14 cellular contexts compared by ENCODE assay signal in genomic region chr22:24989541-24989951, GRCh38. TPM values are rescaled to one million over a fixed set of nuclear protein-coding genes. Genes with fewer than 3 reads are reported as not detected.
DNase-seq lines count a peak whose midpoint lies in the region; ATAC-seq and TF ChIP-seq lines count a peak whose summit lies in the region.
"Had no signal": no experiment of that assay in that cellular context is flagged by ENCODE, and none has a peak within 500 bp of the region (broad histone marks: within the 10 kb centered on the region; RNA-seq: fewer than 3 reads in every experiment).

No MANE protein-coding gene starts in this region.

- H3K27ac Mint-ChIP-seq in WTC11, result peak overlapping the region; percentile 2; the same call in 1 of the 2 replicates
- H3K27ac Mint-ChIP-seq: activated naive CD4-positive, alpha-beta T cell treated with anti-CD3 and anti-CD28 coated beads for 36 hours had no signal

- H3K4ac ChIP-seq in mesenchymal stem cell (ENCODE audit: low read depth in 1 of 2, low read length in 2 of 2), result peak overlapping the region in 1 of 2 experiments; percentile 74

- H3K27me3 Mint-ChIP-seq in WTC11 (ENCODE audit: low read depth), result no peaks in the 10 kb centered on the region

- intact Hi-C loops in esophagus squamous epithelium (cut with DNase I), result no loop called here

- H3K27me3 ChIP-seq in esophagus squamous epithelium (no peaks in the 10 kb centered on the region), mesenchymal stem cell (ENCODE audit: control insufficient read depth in 1 of 2, insufficient read depth in 1 of 2, low read length in 2 of 2) (no peaks in the 10 kb centered on the region), suprapubic skin (no peaks in the 10 kb centered on the region)

- CTCF ChIA-PET in WTC11 (lab: Charles Lee), result interaction anchor here (1.3 to 1.7 kb wide), 3 partner anchors 13 to 59 kb away, joined by 3 to 5 read pairs (median 4); no protein-coding TSS in a partner anchor

- H2BK12ac ChIP-seq in mesenchymal stem cell (ENCODE audit: low read length in 2 of 2), result peak overlapping the region in 1 of 2 experiments; percentile 8

- H2AFZ ChIP-seq in mesenchymal stem cell (ENCODE audit: low read depth, low read length), result no peak overlapping the region

- peak overlapping the region in 1 of 2 experiments; percentile 53 for H3K14ac ChIP-seq in mesenchymal stem cell (ENCODE audit: low read length in 2 of 2)

- POLR2A ChIA-PET in WTC11 (lab: Charles Lee), result no interaction called here

- H3K4me3 ChIP-seq in esophagus squamous epithelium (no peak overlapping the region), mesenchymal stem cell (ENCODE audit: insufficient read depth in 1 of 2, low read depth in 1 of 2, low read length in 2 of 2) (no peak overlapping the region), suprapubic skin (no peak overlapping the region)
- H3K4me3 ChIP-seq: BLaER1 had no signal

- H3K36me3 Mint-ChIP-seq in WTC11, result no peaks in the 10 kb centered on the region

- H3K79me1 ChIP-seq in mesenchymal stem cell (replicated peaks; ENCODE audit: low read length, poor library complexity, severe bottlenecking), result no peaks in the 10 kb centered on the region

- no peaks in the 10 kb centered on the region for H3K9me3 Mint-ChIP-seq in WTC11
- H3K9me3 Mint-ChIP-seq: activated naive CD4-positive, alpha-beta T cell treated with anti-CD3 and anti-CD28 coated beads for 36 hours had no signal

- no peak overlapping the region for H2BK120ac ChIP-seq in mesenchymal stem cell (ENCODE audit: low read depth, low read length)

- H4K91ac ChIP-seq in mesenchymal stem cell (ENCODE audit: low read length), result no peak overlapping the region

- no peak overlapping the region for H3K23ac ChIP-seq in mesenchymal stem cell (ENCODE audit: low read length in 2 of 2)

- H3K4me3 Mint-ChIP-seq in WTC11, result no peak overlapping the region
- H3K4me3 Mint-ChIP-seq: activated naive CD4-positive, alpha-beta T cell treated with anti-CD3 and anti-CD28 coated beads for 36 hours had no signal

- no peak for DNase-seq in WTC11 (ENCODE audit: low spot score)
- DNase-seq in esophagus squamous epithelium (lab: John Stamatoyannopoulos, UW), result no peak
- DNase-seq in mesenchymal stem cell, result no peak
- no peak for DNase-seq in suprapubic skin (ENCODE audit: low spot score in 2 of 2)
- no peak for DNase-seq in GM19240 (ENCODE audit: insufficient read length, low spot score)
- DNase-seq in GM13977 (ENCODE audit: low spot score), result no peak
- DNase-seq: activated CD8-positive, alpha-beta memory T cell treated with anti-CD3 and anti-CD28 coated beads, Interleukin-2, amount 50 U/mL, for 48 hours; activated naive CD4-positive, alpha-beta T cell treated with anti-CD3 and anti-CD28 coated beads for 36 hours; DMS53 had no signal

- no peak for ATAC-seq in WTC11
- ATAC-seq in GM19023 (IDR thresholded peaks at IDR 0.05; ENCODE audit: unreplicated experiment), result no peak
- ATAC-seq in HG03457 (IDR thresholded peaks at IDR 0.05; ENCODE audit: unreplicated experiment), result no peak

- no peak for TF ChIP-seq EP300 in suprapubic skin (IDR thresholded peaks at IDR 0.05)

- in situ Hi-C loops in GM13977 (cut with MboI; ENCODE audit: low pct_unique_long_range_greater_than_20kb, low sequenced_read_pairs, unreplicated experiment), result no loop called here

- no peaks in the 10 kb centered on the region for H3K9me3 ChIP-seq in esophagus squamous epithelium
- H3K9me3 ChIP-seq in mesenchymal stem cell (ENCODE audit: control insufficient read depth, low read length), result no peaks in the 10 kb centered on the region
- no peaks in the 10 kb centered on the region for H3K9me3 ChIP-seq in suprapubic skin
- H3K9me3 ChIP-seq: BLaER1 had no signal

- H3K4me1 Mint-ChIP-seq in WTC11, result peaks cover 29% of the 10 kb centered on the region

- TF ChIP-seq POLR2A in esophagus squamous epithelium (IDR thresholded peaks at IDR 0.05), result no peak
- TF ChIP-seq POLR2A in suprapubic skin (IDR thresholded peaks at IDR 0.05), result no peak

- H3K36me3 ChIP-seq in esophagus squamous epithelium (no peaks in the 10 kb centered on the region), mesenchymal stem cell (ENCODE audit: control insufficient read depth in 1 of 2, insufficient read depth in 2 of 2, low read depth in 1 of 2, low read length in 2 of 2) (peaks cover 0 to 4% of the 10 kb centered on the region in 2 experiments), suprapubic skin (no peaks in the 10 kb centered on the region)
- H3K36me3 ChIP-seq: BLaER1 had no signal

- WGBS in esophagus squamous epithelium, 2 donors, result 38 to 55% methylated on average over 5 of the region's 5 CpGs
- WGBS in mesenchymal stem cell, result 100% methylated on average over 1 of the region's 5 CpGs
- 15% methylated on average over 5 of the region's 5 CpGs for WGBS in suprapubic skin

- no peak overlapping the region for H3K4me2 ChIP-seq in mesenchymal stem cell (ENCODE audit: low read length, poor library complexity, severe bottlenecking)
- H3K4me2 ChIP-seq: BLaER1 had no signal

- peak overlapping the region; percentile 53 for H3K9ac ChIP-seq in mesenchymal stem cell (ENCODE audit: low read length)
- H3K9ac ChIP-seq: BLaER1 had no signal

- no peak overlapping the region for H2BK5ac ChIP-seq in mesenchymal stem cell (ENCODE audit: low read depth, low read length, poor library complexity, severe bottlenecking)

- H2AK5ac ChIP-seq in mesenchymal stem cell (ENCODE audit: low read length, severe bottlenecking), result no peak overlapping the region

- peaks cover 41 to 80% (median 54%) of the 10 kb centered on the region in 3 donors for H3K4me1 ChIP-seq in esophagus squamous epithelium
- peaks cover 7% of the 10 kb centered on the region for H3K4me1 ChIP-seq in mesenchymal stem cell (ENCODE audit: control insufficient read depth, insufficient read depth, low read depth, low read length)
- peaks cover 59% of the 10 kb centered on the region for H3K4me1 ChIP-seq in suprapubic skin

- peak overlapping the region in 1 of 2 experiments; percentile 23 for H3K18ac ChIP-seq in mesenchymal stem cell (ENCODE audit: low read depth in 1 of 2, low read length in 2 of 2)

- peak overlapping the region; percentile 60 for H2BK15ac ChIP-seq in mesenchymal stem cell (ENCODE audit: low read depth, poor library complexity, severe bottlenecking)

- H3K27ac ChIP-seq in esophagus squamous epithelium, result peak overlapping the region; percentile 50 to 96 (median 88)
- no peak overlapping the region for H3K27ac ChIP-seq in mesenchymal stem cell (ENCODE audit: low read length, poor library complexity, severe bottlenecking)
- peak overlapping the region; percentile 83 for H3K27ac ChIP-seq in suprapubic skin
- H3K27ac ChIP-seq: BLaER1 had no signal

- TF ChIP-seq CTCF in WTC11 (IDR thresholded peaks at IDR 0.05) (no peak), esophagus squamous epithelium (IDR thresholded peaks at IDR 0.05) (no peak), suprapubic skin (IDR thresholded peaks at IDR 0.05) (no peak), GM13977 (IDR thresholded peaks at IDR 0.05; ENCODE audit: extremely low read depth, insufficient read depth, missing control alignments) (no peak)

- H4K8ac ChIP-seq in mesenchymal stem cell (ENCODE audit: low read length), result no peak overlapping the region

TF ChIP-seq in WTC11, 78 proteins besides CTCF, POLR2A, EP300 and RAD21 (continues in another document):
- TF ChIP-seq CDX4 (CRISPR knock-in tag; IDR thresholded peaks at IDR 0.05; ENCODE audit: borderline replicate concordance) (no peak), TEAD4 (CRISPR knock-in tag; IDR thresholded peaks at IDR 0.05) (no peak), ATF3 (CRISPR knock-in tag; conservative IDR thresholded peaks at IDR 0.05) (no peak), ZNF396 (CRISPR knock-in tag; IDR thresholded peaks at IDR 0.05; ENCODE audit: borderline replicate concordance) (no peak), KAT7 (CRISPR knock-in tag; IDR thresholded peaks at IDR 0.05; ENCODE audit: borderline replicate concordance) (no peak), RELA (CRISPR knock-in tag; IDR thresholded peaks at IDR 0.05; ENCODE audit: borderline replicate concordance) (no peak), HMGA2 (CRISPR knock-in tag; IDR thresholded peaks at IDR 0.05) (no peak), ATF1 (CRISPR knock-in tag; IDR thresholded peaks at IDR 0.05) (no peak), ATF6 (CRISPR knock-in tag; IDR thresholded peaks at IDR 0.05) (no peak), ZNF416 (CRISPR knock-in tag; IDR thresholded peaks at IDR 0.05) (no peak)

RNA-seq across cellular contexts. Expression of gene KIAA1671, which starts 37.0 kb away (rescaled TPM):
- total RNA-seq in WTC11 (2021) (22.0 to 26.0 TPM (median 24.0 TPM) in 3 replicates), esophagus squamous epithelium (10 to 100 TPM; 43.1 to 73.2 (median 47.5) TPM), suprapubic skin (100 to 1,000 TPM in 2 of 4 donors, 10 to 100 TPM in 2; 74.4 to 116 (median 97.0) TPM)
- 6.7 TPM for polyA plus RNA-seq in mesenchymal stem cell (2013, experiment 1 of 2)
- 6.6 TPM for polyA plus RNA-seq in mesenchymal stem cell (2013, experiment 2 of 2)

RNA-seq across cellular contexts. Expression of gene LHFPL7, which starts 43.1 kb away (rescaled TPM):
- total RNA-seq in WTC11 (2021) (not detected in 3 replicates), esophagus squamous epithelium (not detected), suprapubic skin (1 to 10 TPM in 3 of 4 donors, not detected in 1; 1.6 to 4.7 (median 4.7) TPM)
- polyA plus RNA-seq in mesenchymal stem cell (2013, experiment 1 of 2), result not detected
- not detected for polyA plus RNA-seq in mesenchymal stem cell (2013, experiment 2 of 2)
- total RNA-seq: activated naive CD4-positive, alpha-beta T cell treated with anti-CD3 and anti-CD28 coated beads for 36 hours; esophagus mucosa; posterior vena cava had no signal
